1 cellular context compared by ENCODE assay signal in genomic region chr1:9824702-9825089, GRCh38.
TF ChIP-seq lines count a peak whose summit lies in the region.

No MANE protein-coding gene starts in this region.

TF ChIP-seq in GM23338, 12 proteins besides CTCF, POLR2A, EP300 and RAD21 (continued from another document):
- TF ChIP-seq ZNF462 (CRISPR knock-in tag; IDR thresholded peaks at IDR 0.05) (no peak), POLR2AphosphoS5 (IDR thresholded peaks at IDR 0.05; ENCODE audit: low read depth) (no peak), JUNB (IDR thresholded peaks at IDR 0.05; ENCODE audit: unreplicated experiment) (no peak)
TF ChIP-seq in GM23338: peak in this region for 0.
